1 cellular context compared by ENCODE assay signal in genomic region chr16:1093284-1094123, GRCh38.
TF ChIP-seq lines count a peak whose summit lies in the region.

No MANE protein-coding gene starts in this region.

TF ChIP-seq in HepG2, 621 proteins besides CTCF, POLR2A, EP300 and RAD21 (continued from another document and continues in another):
- TF ChIP-seq ZNF282 (IDR thresholded peaks at IDR 0.05; ENCODE audit: partially characterized antibody): no peak
- TF ChIP-seq, protein P1, sequence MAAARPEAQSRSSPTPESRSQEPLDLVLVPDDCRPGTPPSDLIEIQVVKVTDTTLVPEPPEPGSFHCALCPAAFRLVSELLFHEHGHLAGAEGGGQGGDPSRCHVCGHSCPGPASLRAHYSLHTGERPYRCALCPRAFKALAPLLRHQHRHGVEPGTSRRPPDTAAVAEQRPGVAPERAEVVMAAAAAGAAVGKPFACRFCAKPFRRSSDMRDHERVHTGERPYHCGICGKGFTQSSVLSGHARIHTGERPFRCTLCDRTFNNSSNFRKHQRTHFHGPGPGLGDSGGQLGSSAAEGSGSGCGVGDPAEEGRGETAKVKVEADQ (CRISPR knock-in tag; IDR thresholded peaks at IDR 0.05; ENCODE audit: borderline replicate concordance): no peak
- TF ChIP-seq, protein P2, sequence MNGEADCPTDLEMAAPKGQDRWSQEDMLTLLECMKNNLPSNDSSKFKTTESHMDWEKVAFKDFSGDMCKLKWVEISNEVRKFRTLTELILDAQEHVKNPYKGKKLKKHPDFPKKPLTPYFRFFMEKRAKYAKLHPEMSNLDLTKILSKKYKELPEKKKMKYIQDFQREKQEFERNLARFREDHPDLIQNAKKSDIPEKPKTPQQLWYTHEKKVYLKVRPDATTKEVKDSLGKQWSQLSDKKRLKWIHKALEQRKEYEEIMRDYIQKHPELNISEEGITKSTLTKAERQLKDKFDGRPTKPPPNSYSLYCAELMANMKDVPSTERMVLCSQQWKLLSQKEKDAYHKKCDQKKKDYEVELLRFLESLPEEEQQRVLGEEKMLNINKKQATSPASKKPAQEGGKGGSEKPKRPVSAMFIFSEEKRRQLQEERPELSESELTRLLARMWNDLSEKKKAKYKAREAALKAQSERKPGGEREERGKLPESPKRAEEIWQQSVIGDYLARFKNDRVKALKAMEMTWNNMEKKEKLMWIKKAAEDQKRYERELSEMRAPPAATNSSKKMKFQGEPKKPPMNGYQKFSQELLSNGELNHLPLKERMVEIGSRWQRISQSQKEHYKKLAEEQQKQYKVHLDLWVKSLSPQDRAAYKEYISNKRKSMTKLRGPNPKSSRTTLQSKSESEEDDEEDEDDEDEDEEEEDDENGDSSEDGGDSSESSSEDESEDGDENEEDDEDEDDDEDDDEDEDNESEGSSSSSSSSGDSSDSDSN (CRISPR knock-in tag; IDR thresholded peaks at IDR 0.05): peak; percentile 62
- TF ChIP-seq GATAD2A (CRISPR knock-in tag; IDR thresholded peaks at IDR 0.05): no peak
- no peak for TF ChIP-seq HOXD1 (CRISPR knock-in tag; IDR thresholded peaks at IDR 0.05)
- TF ChIP-seq, protein P3, sequence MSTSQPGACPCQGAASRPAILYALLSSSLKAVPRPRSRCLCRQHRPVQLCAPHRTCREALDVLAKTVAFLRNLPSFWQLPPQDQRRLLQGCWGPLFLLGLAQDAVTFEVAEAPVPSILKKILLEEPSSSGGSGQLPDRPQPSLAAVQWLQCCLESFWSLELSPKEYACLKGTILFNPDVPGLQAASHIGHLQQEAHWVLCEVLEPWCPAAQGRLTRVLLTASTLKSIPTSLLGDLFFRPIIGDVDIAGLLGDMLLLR (CRISPR knock-in tag; IDR thresholded peaks at IDR 0.05): 0 out of 2 replicates have a peak, but pooled peaks have one; percentile 14
- peak; percentile 60; the same call in 1 of the 2 replicates for TF ChIP-seq ZNF563 (CRISPR knock-in tag; IDR thresholded peaks at IDR 0.05)
- TF ChIP-seq, protein P4, sequence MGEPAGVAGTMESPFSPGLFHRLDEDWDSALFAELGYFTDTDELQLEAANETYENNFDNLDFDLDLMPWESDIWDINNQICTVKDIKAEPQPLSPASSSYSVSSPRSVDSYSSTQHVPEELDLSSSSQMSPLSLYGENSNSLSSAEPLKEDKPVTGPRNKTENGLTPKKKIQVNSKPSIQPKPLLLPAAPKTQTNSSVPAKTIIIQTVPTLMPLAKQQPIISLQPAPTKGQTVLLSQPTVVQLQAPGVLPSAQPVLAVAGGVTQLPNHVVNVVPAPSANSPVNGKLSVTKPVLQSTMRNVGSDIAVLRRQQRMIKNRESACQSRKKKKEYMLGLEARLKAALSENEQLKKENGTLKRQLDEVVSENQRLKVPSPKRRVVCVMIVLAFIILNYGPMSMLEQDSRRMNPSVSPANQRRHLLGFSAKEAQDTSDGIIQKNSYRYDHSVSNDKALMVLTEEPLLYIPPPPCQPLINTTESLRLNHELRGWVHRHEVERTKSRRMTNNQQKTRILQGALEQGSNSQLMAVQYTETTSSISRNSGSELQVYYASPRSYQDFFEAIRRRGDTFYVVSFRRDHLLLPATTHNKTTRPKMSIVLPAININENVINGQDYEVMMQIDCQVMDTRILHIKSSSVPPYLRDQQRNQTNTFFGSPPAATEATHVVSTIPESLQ (CRISPR knock-in tag; conservative IDR thresholded peaks at IDR 0.05): no peak
- no peak for TF ChIP-seq KAT8 (CRISPR knock-in tag; IDR thresholded peaks at IDR 0.05)
- no peak for TF ChIP-seq KLF13 (CRISPR knock-in tag; IDR thresholded peaks at IDR 0.05)
- TF ChIP-seq RFX3 (CRISPR knock-in tag; IDR thresholded peaks at IDR 0.05): no peak
- no peak for TF ChIP-seq FOXP1 (IDR thresholded peaks at IDR 0.05)
- TF ChIP-seq FOXP1 (CRISPR knock-in tag; IDR thresholded peaks at IDR 0.05): no peak
- no peak for TF ChIP-seq RORA (CRISPR knock-in tag; IDR thresholded peaks at IDR 0.05)
- TF ChIP-seq PLSCR1 (CRISPR knock-in tag; IDR thresholded peaks at IDR 0.05; ENCODE audit: borderline replicate concordance): no peak
- TF ChIP-seq RXRB (CRISPR knock-in tag; IDR thresholded peaks at IDR 0.05; ENCODE audit: borderline replicate concordance): no peak
- TF ChIP-seq SALL1 (CRISPR knock-in tag; IDR thresholded peaks at IDR 0.05): 0 out of 2 replicates have a peak, but pooled peaks have one; percentile 10
- 0 out of 2 replicates have a peak, but pooled peaks have one; percentile 16 for TF ChIP-seq ZGPAT (CRISPR knock-in tag; IDR thresholded peaks at IDR 0.05)
- no peak for TF ChIP-seq ZNF572 (CRISPR knock-in tag; IDR thresholded peaks at IDR 0.05)
- TF ChIP-seq, protein P5, sequence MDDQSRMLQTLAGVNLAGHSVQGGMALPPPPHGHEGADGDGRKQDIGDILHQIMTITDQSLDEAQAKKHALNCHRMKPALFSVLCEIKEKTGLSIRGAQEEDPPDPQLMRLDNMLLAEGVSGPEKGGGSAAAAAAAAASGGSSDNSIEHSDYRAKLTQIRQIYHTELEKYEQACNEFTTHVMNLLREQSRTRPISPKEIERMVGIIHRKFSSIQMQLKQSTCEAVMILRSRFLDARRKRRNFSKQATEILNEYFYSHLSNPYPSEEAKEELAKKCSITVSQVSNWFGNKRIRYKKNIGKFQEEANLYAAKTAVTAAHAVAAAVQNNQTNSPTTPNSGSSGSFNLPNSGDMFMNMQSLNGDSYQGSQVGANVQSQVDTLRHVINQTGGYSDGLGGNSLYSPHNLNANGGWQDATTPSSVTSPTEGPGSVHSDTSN (CRISPR knock-in tag; IDR thresholded peaks at IDR 0.05; ENCODE audit: borderline replicate concordance): no peak
- TF ChIP-seq ZNF660 (CRISPR knock-in tag; IDR thresholded peaks at IDR 0.05; ENCODE audit: borderline replicate concordance, low read depth): no peak
- TF ChIP-seq, protein P6, sequence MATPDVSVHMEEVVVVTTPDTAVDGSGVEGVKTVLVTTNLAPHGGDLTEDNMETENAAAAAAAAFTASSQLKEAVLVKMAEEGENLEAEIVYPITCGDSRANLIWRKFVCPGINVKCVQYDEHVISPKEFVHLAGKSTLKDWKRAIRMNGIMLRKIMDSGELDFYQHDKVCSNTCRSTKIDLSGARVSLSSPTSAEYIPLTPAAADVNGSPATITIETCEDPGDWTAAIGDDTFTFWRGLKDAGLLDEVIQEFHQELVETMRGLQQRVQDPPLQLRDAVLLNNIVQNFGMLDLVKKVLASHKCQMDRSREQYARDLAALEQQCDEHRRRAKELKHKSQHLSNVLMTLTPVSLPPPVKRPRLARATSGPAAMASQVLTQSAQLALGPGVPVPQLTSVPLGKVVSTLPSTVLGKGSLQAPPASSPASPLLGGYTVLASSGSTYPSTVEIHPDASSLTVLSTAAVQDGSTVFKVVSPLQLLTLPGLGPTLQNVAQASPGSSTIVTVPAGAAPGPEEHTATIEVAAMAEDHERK (CRISPR knock-in tag; IDR thresholded peaks at IDR 0.05; ENCODE audit: low read depth): no peak
- TF ChIP-seq ZNF644 (CRISPR knock-in tag; IDR thresholded peaks at IDR 0.05; ENCODE audit: low read depth): no peak
- TF ChIP-seq ZHX2 (IDR thresholded peaks at IDR 0.05; ENCODE audit: low read depth): no peak
- no peak for TF ChIP-seq ZHX2 (CRISPR knock-in tag; IDR thresholded peaks at IDR 0.05; ENCODE audit: borderline replicate concordance)
- no peak for TF ChIP-seq MAF1 (CRISPR knock-in tag; IDR thresholded peaks at IDR 0.05; ENCODE audit: borderline replicate concordance)
- no peak for TF ChIP-seq STAT5B (CRISPR knock-in tag; IDR thresholded peaks at IDR 0.05)
- TF ChIP-seq ZNF451 (CRISPR knock-in tag; IDR thresholded peaks at IDR 0.05): peak; percentile 39; the same call in 1 of the 2 replicates
- TF ChIP-seq, protein P7, sequence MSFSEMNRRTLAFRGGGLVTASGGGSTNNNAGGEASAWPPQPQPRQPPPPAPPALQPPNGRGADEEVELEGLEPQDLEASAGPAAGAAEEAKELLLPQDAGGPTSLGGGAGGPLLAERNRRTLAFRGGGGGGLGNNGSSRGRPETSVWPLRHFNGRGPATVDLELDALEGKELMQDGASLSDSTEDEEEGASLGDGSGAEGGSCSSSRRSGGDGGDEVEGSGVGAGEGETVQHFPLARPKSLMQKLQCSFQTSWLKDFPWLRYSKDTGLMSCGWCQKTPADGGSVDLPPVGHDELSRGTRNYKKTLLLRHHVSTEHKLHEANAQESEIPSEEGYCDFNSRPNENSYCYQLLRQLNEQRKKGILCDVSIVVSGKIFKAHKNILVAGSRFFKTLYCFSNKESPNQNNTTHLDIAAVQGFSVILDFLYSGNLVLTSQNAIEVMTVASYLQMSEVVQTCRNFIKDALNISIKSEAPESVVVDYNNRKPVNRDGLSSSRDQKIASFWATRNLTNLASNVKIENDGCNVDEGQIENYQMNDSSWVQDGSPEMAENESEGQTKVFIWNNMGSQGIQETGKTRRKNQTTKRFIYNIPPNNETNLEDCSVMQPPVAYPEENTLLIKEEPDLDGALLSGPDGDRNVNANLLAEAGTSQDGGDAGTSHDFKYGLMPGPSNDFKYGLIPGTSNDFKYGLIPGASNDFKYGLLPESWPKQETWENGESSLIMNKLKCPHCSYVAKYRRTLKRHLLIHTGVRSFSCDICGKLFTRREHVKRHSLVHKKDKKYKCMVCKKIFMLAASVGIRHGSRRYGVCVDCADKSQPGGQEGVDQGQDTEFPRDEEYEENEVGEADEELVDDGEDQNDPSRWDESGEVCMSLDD (CRISPR knock-in tag; IDR thresholded peaks at IDR 0.05; ENCODE audit: borderline replicate concordance): no peak
- no peak for TF ChIP-seq ZNF496 (CRISPR knock-in tag; IDR thresholded peaks at IDR 0.05; ENCODE audit: insufficient replicate concordance)
- TF ChIP-seq ZIK1 (CRISPR knock-in tag; IDR thresholded peaks at IDR 0.05; ENCODE audit: borderline replicate concordance, low read depth): 0 out of 2 replicates have a peak, but pooled peaks have one; percentile 31
- TF ChIP-seq, protein P8, sequence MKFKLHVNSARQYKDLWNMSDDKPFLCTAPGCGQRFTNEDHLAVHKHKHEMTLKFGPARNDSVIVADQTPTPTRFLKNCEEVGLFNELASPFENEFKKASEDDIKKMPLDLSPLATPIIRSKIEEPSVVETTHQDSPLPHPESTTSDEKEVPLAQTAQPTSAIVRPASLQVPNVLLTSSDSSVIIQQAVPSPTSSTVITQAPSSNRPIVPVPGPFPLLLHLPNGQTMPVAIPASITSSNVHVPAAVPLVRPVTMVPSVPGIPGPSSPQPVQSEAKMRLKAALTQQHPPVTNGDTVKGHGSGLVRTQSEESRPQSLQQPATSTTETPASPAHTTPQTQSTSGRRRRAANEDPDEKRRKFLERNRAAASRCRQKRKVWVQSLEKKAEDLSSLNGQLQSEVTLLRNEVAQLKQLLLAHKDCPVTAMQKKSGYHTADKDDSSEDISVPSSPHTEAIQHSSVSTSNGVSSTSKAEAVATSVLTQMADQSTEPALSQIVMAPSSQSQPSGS (CRISPR knock-in tag; IDR thresholded peaks at IDR 0.05): no peak
- no peak for TF ChIP-seq ZNF296 (CRISPR knock-in tag; conservative IDR thresholded peaks at IDR 0.05)
- no peak for TF ChIP-seq REL (CRISPR knock-in tag; conservative IDR thresholded peaks at IDR 0.05)
- no peak for TF ChIP-seq MYC (CRISPR knock-in tag; IDR thresholded peaks at IDR 0.05; ENCODE audit: borderline replicate concordance)
- peak; percentile 99 for TF ChIP-seq ZNF543 (CRISPR knock-in tag; IDR thresholded peaks at IDR 0.05)
- no peak for TF ChIP-seq ZNF207 (IDR thresholded peaks at IDR 0.05; ENCODE audit: borderline replicate concordance)
- no peak for TF ChIP-seq THYN1 (CRISPR knock-in tag; IDR thresholded peaks at IDR 0.05; ENCODE audit: borderline replicate concordance, low read depth)
